In the genomic region with DNA sequence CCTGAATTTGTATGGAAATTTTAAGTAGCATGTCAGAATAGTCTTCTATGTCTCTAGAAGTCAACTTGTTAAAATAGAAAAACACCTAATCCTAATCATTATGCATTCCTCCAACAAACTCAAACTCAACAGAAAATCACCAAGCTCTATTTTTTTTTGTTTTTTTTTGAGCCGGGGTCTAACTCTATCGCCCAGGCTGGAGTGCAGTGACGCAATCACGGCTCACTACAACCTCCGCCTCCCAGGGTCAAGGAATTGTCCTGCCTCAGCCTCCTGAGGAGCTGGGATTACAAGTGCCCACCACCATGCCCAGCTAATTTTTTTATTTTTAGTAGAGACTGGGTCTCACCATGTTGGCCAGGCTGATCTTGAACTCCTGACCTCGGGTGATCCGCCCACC, we compare ENCODE assay signal across 27 cellular contexts. TPM values are rescaled to one million over a fixed set of nuclear protein-coding genes. Genes with fewer than 3 reads are reported as not detected.
"Had no signal": no experiment of that assay in that cellular context is flagged by ENCODE, and none has a peak within 500 bp of the region (broad histone marks: within the 10 kb centered on the region; RNA-seq: fewer than 3 reads in every experiment).

No MANE protein-coding gene starts in this region.

- FAIRE-seq: bronchial epithelial cell had no signal

- ATAC-seq: activated naive CD4-positive, alpha-beta T cell treated with anti-CD3 and anti-CD28 coated beads, Interleukin-2, amount 50 U/mL, for 72 hours; activated naive CD8-positive, alpha-beta T cell treated with anti-CD3 and anti-CD28 coated beads, Interleukin-2, amount 50 U/mL, for 24 hours; activated T-cell treated with anti-CD3 and anti-CD28 coated beads, Interleukin-2, amount 50 U/mL, for 4 hours; body of pancreas; T-helper 17 cell; WTC11 had no signal

- H3K27me3 ChIP-seq: ascending aorta, body of pancreas, MG63 had no signal

- H3K4me1 ChIP-seq: ascending aorta, body of pancreas had no signal

- DNase-seq: activated CD4-positive, alpha-beta memory T cell treated with anti-CD3 and anti-CD28 coated beads for 36 hours; activated CD4-positive, alpha-beta T cell treated with anti-CD3 and anti-CD28 coated beads, Interleukin-2, amount 10 ng/mL, durations not matched to agents 7 days and 5 days; activated CD8-positive, alpha-beta memory T cell treated with anti-CD3 and anti-CD28 coated beads for 24 hours; activated effector memory CD4-positive, alpha-beta T cell treated with anti-CD3 and anti-CD28 coated beads, Interleukin-2, amount 50 U/mL, for 16 hours; activated naive CD4-positive, alpha-beta T cell treated with Interleukin-2 at 50 U/mL for 16 hours; activated naive CD8-positive, alpha-beta T cell treated with anti-CD3 and anti-CD28 coated beads, Interleukin-2, amount 50 U/mL, for 24 hours; activated T-cell treated with anti-CD3 and anti-CD28 coated beads, Interleukin-2, amount 50 U/mL, for 4 hours; amniotic stem cell; body of pancreas; MG63; MV-4-11; NCI-H1092 treated with DMSO at 0.1 percent for 48 hours; NCI-H1417 treated with DMSO at 0.1 percent for 48 hours; NCI-H1694; NCI-H2029; NCI-H345; NCI-H510A; NCI-H526 treated with DMSO at 0.1 percent for 48 hours; NCI-H82; SIG-M5; T-helper 17 cell; T-helper 9 cell had no signal

- H3K4me3 ChIP-seq: ascending aorta, body of pancreas, MG63 had no signal

- H3K36me3 ChIP-seq: ascending aorta, MG63 had no signal

- H3K27ac ChIP-seq: ascending aorta, body of pancreas had no signal

- H3K9me3 ChIP-seq: ascending aorta, body of pancreas, MG63 had no signal

RNA-seq across cellular contexts. Expression of gene CHST5, which starts 10.4 kb away (rescaled TPM):
- total RNA-seq: ascending aorta, body of pancreas, bronchial epithelial cell, RPMI7951, WTC11 had no signal

RNA-seq across cellular contexts. Expression of gene CHST6, which starts 51.1 kb away (rescaled TPM):
- total RNA-seq: activated CD4-positive, alpha-beta memory T cell treated with anti-CD3 and anti-CD28 coated beads for 36 hours; activated CD4-positive, alpha-beta T cell treated with anti-CD3 and anti-CD28 coated beads, Interleukin-2, amount 10 ng/mL, durations not matched to agents 7 days and 5 days; activated naive CD4-positive, alpha-beta T cell treated with anti-CD3 and anti-CD28 coated beads, Interleukin-2, amount 50 U/mL, for 72 hours; activated T-cell treated with anti-CD3 and anti-CD28 coated beads, Interleukin-2, amount 50 U/mL, for 4 hours; T-helper 17 cell had no signal
